1 cellular context compared by ENCODE assay signal in the genomic region with DNA sequence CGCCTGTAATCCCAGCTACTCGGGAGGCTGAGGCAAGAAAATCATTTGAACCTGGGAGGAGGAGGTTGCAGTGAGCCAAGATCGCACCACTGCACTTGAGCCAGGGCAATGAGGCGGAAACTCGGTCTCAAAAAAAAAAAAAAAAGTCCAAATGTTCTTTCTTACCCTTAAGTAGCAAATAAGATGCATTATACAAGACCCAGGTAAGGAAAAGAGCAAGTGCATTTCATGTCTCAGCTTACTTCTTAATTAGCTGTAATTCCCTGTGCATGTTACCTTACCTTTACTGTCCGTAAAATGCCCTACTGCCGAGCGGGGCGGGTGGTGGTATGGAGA.
TF ChIP-seq lines count a peak whose summit lies in the region.

No MANE protein-coding gene starts in this region.

TF ChIP-seq in IMR-90, 13 proteins besides CTCF, POLR2A, EP300 and RAD21:
- TF ChIP-seq RCOR1 (IDR thresholded peaks at IDR 0.05; ENCODE audit: insufficient replicate concordance, low read length) (no peak), CHD1 (IDR thresholded peaks at IDR 0.05; ENCODE audit: low read depth, low read length) (no peak), RFX5 (IDR thresholded peaks at IDR 0.05; ENCODE audit: low read depth, low read length) (no peak), BHLHE40 (IDR thresholded peaks at IDR 0.05; ENCODE audit: low read depth, low read length) (no peak), FOS (IDR thresholded peaks at IDR 0.05; ENCODE audit: low read depth, low read length) (no peak)
- TF ChIP-seq, protein P1, sequence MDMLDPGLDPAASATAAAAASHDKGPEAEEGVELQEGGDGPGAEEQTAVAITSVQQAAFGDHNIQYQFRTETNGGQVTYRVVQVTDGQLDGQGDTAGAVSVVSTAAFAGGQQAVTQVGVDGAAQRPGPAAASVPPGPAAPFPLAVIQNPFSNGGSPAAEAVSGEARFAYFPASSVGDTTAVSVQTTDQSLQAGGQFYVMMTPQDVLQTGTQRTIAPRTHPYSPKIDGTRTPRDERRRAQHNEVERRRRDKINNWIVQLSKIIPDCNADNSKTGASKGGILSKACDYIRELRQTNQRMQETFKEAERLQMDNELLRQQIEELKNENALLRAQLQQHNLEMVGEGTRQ (IDR thresholded peaks at IDR 0.05; ENCODE audit: low read depth, low read length) = no peak
